In the genomic region with DNA sequence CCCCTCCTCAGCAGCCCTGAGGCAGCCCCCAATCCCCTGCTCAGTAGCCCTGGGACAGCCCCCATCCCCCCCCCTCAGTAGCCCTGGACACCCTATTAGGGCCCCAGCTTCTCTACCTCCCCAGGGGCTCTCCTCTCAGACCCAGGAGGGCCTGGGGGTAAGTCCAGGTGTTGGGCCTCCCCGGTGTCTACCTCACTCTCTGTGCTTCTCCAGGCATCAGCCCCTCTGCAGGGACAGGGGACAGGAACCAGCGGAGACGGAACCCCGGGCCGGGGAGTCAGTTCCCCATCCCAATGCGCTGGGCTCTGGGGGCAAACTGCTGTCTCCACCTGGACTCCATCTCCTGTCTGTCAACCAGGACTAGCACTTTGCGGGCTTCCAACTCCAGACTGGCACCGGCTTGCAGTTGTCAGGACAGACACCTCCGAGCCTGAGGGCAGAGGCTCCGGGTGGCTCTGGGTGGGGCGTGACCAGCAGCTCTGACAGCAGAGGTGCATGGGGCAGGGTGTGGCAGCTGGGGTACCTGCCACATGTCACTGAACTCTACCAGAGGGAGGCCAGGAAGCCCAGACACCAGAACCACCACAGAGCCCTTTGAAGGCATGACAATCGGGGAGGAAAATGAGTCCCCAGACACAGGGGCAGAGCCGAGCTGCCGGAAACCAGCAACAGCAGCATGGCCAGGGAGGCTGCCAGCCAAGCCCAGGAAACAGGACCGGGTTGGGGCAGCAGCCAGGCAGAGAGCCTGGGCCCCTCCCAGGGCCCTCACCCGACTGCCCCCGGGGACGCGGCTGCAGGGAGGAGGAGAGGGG, we compare ENCODE assay signal across 9 cellular contexts.
DNase-seq lines count a peak whose midpoint lies in the region; ATAC-seq and TF ChIP-seq lines count a peak whose summit lies in the region.
"Had no signal": no experiment of that assay in that cellular context is flagged by ENCODE, and none has a peak within 500 bp of the region (broad histone marks: within the 10 kb centered on the region; RNA-seq: fewer than 3 reads in every experiment).

No MANE protein-coding gene starts in this region.

- H2AFZ ChIP-seq in Loucy (ENCODE audit: low read length) = no peak overlapping the region; the same call in 1 of the 2 replicates

- H3F3A ChIP-seq in Loucy (ENCODE audit: low read depth) = peaks cover 8% of the 10 kb centered on the region

- DNase-seq in activated CD4-positive, alpha-beta T cell treated with anti-CD3 and anti-CD28 coated beads, Interleukin-2, amount 50 U/mL, for 1 hour = peak; percentile 62
- peak; percentile 32 for DNase-seq in effector CD4-positive, alpha-beta T cell
- peak in 2 of 3 donors; percentile 36 to 44 for DNase-seq in stimulated activated CD4-positive, alpha-beta T cell treated with anti-CD3 and anti-CD28 coated beads, TNF-alpha, amount 100 ng/mL, for 1 hour (ENCODE audit: low read depth in 3 of 3, low spot score in 1 of 3)
- DNase-seq in GF-D8 (lab: John Stamatoyannopoulos, UW) (no peak), NCI-H1417 (lab: John Stamatoyannopoulos, UW) (no peak)
- DNase-seq: Karpas-422 had no signal

- no peaks in the 10 kb centered on the region for H3K9me3 ChIP-seq in Loucy (ENCODE audit: insufficient read depth, low read depth, low read length)

- H3K79me2 ChIP-seq in Loucy (ENCODE audit: insufficient read depth, low read length) = peaks cover 16% of the 10 kb centered on the region

- peak overlapping the region; percentile 80 for H3K4me2 ChIP-seq in Loucy (ENCODE audit: low read depth, low read length, poor library complexity, severe bottlenecking)

- H3K27me3 ChIP-seq in Loucy (ENCODE audit: insufficient read depth, low read length, poor library complexity, severe bottlenecking) = no peaks in the 10 kb centered on the region

- peaks cover 51% of the 10 kb centered on the region for H3K4me1 ChIP-seq in Loucy (ENCODE audit: insufficient read depth, low read length, poor library complexity, severe bottlenecking)

- H3K9ac ChIP-seq in Loucy (ENCODE audit: low read depth, low read length, poor library complexity, severe bottlenecking) = peak overlapping the region; percentile 80

- no peak for TF ChIP-seq CTCF in Loucy (conservative IDR thresholded peaks at IDR 0.05; ENCODE audit: low read length)

- no peaks in the 10 kb centered on the region for H3K36me3 ChIP-seq in Loucy (ENCODE audit: insufficient read depth, low read length)

- H3K4me3 ChIP-seq in Loucy (ENCODE audit: low read length, poor library complexity, severe bottlenecking) = peak overlapping the region; percentile 76
- H3K4me3 ChIP-seq: skin epidermis had no signal

- ATAC-seq in GM18867 (IDR thresholded peaks at IDR 0.05; ENCODE audit: unreplicated experiment) = no peak

- H3K9me2 ChIP-seq in Loucy (replicated peaks; ENCODE audit: low read depth, low read length) = no peaks in the 10 kb centered on the region

- H4K20me1 ChIP-seq in Loucy (ENCODE audit: insufficient read depth, low read length, poor library complexity, severe bottlenecking) = no peaks in the 10 kb centered on the region

Comparison
In these comparisons a context has a peak if more than half of its experiments do, and no peak if none do; other contexts are left out.
1. DNase-seq: peak in activated CD4-positive, alpha-beta T cell treated with anti-CD3 and anti-CD28 coated beads, Interleukin-2, amount 50 U/mL, for 1 hour (single experiment), effector CD4-positive, alpha-beta T cell (single experiment) and stimulated activated CD4-positive, alpha-beta T cell treated with anti-CD3 and anti-CD28 coated beads, TNF-alpha, amount 100 ng/mL, for 1 hour (2 of 3); none in GF-D8 (single experiment) and NCI-H1417 (0 of 3).